1 cellular context compared by ENCODE assay signal in genomic region chr17:76264425-76264754, GRCh38.
TF ChIP-seq lines count a peak whose summit lies in the region.

No MANE protein-coding gene starts in this region.

TF ChIP-seq in GM23338, 12 proteins besides CTCF, POLR2A, EP300 and RAD21 (continued from another document):
- TF ChIP-seq ZNF462 (CRISPR knock-in tag; IDR thresholded peaks at IDR 0.05) (no peak), STAT1 (IDR thresholded peaks at IDR 0.05; ENCODE audit: unreplicated experiment) (no peak)
